In the genomic region with DNA sequence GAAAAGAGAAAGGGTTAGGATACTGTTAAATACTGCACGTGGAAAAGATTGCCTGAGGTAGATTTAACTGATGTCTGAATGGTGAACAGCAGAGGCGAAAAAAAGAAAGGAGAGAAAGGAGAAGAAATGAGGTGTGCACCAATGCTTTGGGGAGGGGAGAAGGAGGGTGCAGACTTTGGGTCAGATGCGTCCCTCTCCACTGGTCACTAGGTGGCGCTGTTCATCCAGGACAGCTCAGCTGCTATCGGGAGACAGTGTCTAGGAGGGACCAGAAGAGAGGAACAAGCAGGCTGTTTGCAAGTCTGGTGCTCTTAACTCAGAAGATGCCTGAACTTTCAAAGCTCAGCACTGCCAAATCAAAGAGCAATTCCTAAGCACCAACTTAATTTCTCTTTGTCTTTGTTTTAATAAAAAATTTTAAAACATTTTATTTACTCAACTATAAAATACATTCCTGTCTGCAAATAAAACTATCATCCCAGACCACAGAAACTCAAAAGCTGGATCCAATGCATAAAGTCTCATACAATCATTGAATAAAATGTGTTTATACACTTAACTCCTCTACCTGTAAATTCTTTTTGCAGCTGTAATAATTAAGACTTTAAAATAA, we compare ENCODE assay signal across 8 cellular contexts.
DNase-seq lines count a peak whose midpoint lies in the region; TF ChIP-seq lines count a peak whose summit lies in the region.

No MANE protein-coding gene starts in this region.

- no peak overlapping the region for H3K27ac ChIP-seq in HEK293 (ENCODE audit: extremely low read depth, low read depth, low read length)

- peak; percentile 94 for TF ChIP-seq CTCF in HEK293 (tag by site-specific recombination; IDR thresholded peaks at IDR 0.05)
- peak; percentile 92 for TF ChIP-seq CTCF in astrocyte of the cerebellum (IDR thresholded peaks at IDR 0.05; ENCODE audit: low read depth, low read length, missing control alignments)

- DNase-seq in SIG-M5 treated with dmso at 0.1 percent for 504 hours (lab: John Stamatoyannopoulos, UW; ENCODE audit: unreplicated experiment) (peak; percentile 60), SIG-M5 (lab: John Stamatoyannopoulos, UW) (no peak), NAMALWA (ENCODE audit: low spot score) (peak; percentile 89), SK-MEL-5 (ENCODE audit: low read depth, low spot score) (peak; percentile 87), astrocyte of the cerebellum (ENCODE audit: low read depth) (peak; percentile 50), iPS DF 4.7 (ENCODE audit: extremely low read depth, low spot score) (peak; percentile 71), smooth muscle cell of the brain vasculature (ENCODE audit: low read depth, low spot score) (peak; percentile 28)

- no peak overlapping the region for H3K4me3 ChIP-seq in HEK293 (ENCODE audit: low read depth, low read length)
- no peak overlapping the region for H3K4me3 ChIP-seq in astrocyte of the cerebellum (ENCODE audit: low read depth, low read length)

- in situ Hi-C loops in SK-MEL-5 (cut with HindIII; ENCODE audit: low pct_unique_long_range_greater_than_20kb, low sequenced_read_pairs) (no loop called here), astrocyte of the cerebellum (cut with HindIII; ENCODE audit: low sequenced_read_pairs) (no loop called here)

- POLR2A ChIA-PET in HEK293 (lab: Yijun Ruan, JAX), result no interaction called here

- H3K4me1 ChIP-seq in HEK293 (ENCODE audit: control insufficient read depth, insufficient read depth, low read length), result no peaks in the 10 kb centered on the region

- no peaks in the 10 kb centered on the region for H3K9me3 ChIP-seq in HEK293 (ENCODE audit: control insufficient read depth, insufficient read depth, low read depth, low read length)

- CTCF ChIA-PET in HEK293 (lab: Yijun Ruan, JAX), result interaction anchor here (0.5 to 10.8 kb wide), 67 partner anchors 12 to 1742 kb away, joined by 3 to 213 read pairs (median 5); partner anchors contain the start of gene TCTN3

- no peaks in the 10 kb centered on the region for H3K36me3 ChIP-seq in HEK293 (ENCODE audit: control insufficient read depth in 2 of 2, insufficient read depth in 1 of 2, low read length in 2 of 2)

TF ChIP-seq in HEK293, 187 proteins besides CTCF, POLR2A, EP300 and RAD21:
- TF ChIP-seq, protein P1, sequence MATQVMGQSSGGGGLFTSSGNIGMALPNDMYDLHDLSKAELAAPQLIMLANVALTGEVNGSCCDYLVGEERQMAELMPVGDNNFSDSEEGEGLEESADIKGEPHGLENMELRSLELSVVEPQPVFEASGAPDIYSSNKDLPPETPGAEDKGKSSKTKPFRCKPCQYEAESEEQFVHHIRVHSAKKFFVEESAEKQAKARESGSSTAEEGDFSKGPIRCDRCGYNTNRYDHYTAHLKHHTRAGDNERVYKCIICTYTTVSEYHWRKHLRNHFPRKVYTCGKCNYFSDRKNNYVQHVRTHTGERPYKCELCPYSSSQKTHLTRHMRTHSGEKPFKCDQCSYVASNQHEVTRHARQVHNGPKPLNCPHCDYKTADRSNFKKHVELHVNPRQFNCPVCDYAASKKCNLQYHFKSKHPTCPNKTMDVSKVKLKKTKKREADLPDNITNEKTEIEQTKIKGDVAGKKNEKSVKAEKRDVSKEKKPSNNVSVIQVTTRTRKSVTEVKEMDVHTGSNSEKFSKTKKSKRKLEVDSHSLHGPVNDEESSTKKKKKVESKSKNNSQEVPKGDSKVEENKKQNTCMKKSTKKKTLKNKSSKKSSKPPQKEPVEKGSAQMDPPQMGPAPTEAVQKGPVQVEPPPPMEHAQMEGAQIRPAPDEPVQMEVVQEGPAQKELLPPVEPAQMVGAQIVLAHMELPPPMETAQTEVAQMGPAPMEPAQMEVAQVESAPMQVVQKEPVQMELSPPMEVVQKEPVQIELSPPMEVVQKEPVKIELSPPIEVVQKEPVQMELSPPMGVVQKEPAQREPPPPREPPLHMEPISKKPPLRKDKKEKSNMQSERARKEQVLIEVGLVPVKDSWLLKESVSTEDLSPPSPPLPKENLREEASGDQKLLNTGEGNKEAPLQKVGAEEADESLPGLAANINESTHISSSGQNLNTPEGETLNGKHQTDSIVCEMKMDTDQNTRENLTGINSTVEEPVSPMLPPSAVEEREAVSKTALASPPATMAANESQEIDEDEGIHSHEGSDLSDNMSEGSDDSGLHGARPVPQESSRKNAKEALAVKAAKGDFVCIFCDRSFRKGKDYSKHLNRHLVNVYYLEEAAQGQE (tag by site-specific recombination; IDR thresholded peaks at IDR 0.05), result peak; percentile 40; the same call in 1 of the 2 replicates
- TF ChIP-seq ZNF654 (tag by site-specific recombination; IDR thresholded peaks at IDR 0.05; ENCODE audit: low read depth), result peak; percentile 100
- TF ChIP-seq ZNF600 (tag by site-specific recombination; IDR thresholded peaks at IDR 0.05), result peak; percentile 25; the same call in 1 of the 2 replicates
- TF ChIP-seq GFI1B (tag by site-specific recombination; IDR thresholded peaks at IDR 0.05), result no peak
- TF ChIP-seq ZNF2 (tag by site-specific recombination; IDR thresholded peaks at IDR 0.05), result peak; percentile 99
- TF ChIP-seq PRDM1 (tag by site-specific recombination; IDR thresholded peaks at IDR 0.05), result peak; percentile 84
- no peak for TF ChIP-seq ZBTB1 (tag by site-specific recombination; IDR thresholded peaks at IDR 0.05)
- TF ChIP-seq, protein P2, sequence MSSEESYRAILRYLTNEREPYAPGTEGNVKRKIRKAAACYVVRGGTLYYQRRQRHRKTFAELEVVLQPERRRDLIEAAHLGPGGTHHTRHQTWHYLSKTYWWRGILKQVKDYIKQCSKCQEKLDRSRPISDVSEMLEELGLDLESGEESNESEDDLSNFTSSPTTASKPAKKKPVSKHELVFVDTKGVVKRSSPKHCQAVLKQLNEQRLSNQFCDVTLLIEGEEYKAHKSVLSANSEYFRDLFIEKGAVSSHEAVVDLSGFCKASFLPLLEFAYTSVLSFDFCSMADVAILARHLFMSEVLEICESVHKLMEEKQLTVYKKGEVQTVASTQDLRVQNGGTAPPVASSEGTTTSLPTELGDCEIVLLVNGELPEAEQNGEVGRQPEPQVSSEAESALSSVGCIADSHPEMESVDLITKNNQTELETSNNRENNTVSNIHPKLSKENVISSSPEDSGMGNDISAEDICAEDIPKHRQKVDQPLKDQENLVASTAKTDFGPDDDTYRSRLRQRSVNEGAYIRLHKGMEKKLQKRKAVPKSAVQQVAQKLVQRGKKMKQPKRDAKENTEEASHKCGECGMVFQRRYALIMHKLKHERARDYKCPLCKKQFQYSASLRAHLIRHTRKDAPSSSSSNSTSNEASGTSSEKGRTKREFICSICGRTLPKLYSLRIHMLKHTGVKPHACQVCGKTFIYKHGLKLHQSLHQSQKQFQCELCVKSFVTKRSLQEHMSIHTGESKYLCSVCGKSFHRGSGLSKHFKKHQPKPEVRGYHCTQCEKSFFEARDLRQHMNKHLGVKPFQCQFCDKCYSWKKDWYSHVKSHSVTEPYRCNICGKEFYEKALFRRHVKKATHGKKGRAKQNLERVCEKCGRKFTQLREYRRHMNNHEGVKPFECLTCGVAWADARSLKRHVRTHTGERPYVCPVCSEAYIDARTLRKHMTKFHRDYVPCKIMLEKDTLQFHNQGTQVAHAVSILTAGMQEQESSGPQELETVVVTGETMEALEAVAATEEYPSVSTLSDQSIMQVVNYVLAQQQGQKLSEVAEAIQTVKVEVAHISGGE (tag by site-specific recombination; conservative IDR thresholded peaks at IDR 0.05; ENCODE audit: low read depth), result no peak
- TF ChIP-seq ZIC2 (tag by site-specific recombination; IDR thresholded peaks at IDR 0.05), result no peak
- TF ChIP-seq ZNF660 (tag by site-specific recombination; IDR thresholded peaks at IDR 0.05), result peak; percentile 23; the same call in 1 of the 2 replicates
- TF ChIP-seq ZBTB17 (tag by site-specific recombination; IDR thresholded peaks at IDR 0.05), result peak; percentile 37; the same call in 1 of the 2 replicates
- TF ChIP-seq, protein P3, sequence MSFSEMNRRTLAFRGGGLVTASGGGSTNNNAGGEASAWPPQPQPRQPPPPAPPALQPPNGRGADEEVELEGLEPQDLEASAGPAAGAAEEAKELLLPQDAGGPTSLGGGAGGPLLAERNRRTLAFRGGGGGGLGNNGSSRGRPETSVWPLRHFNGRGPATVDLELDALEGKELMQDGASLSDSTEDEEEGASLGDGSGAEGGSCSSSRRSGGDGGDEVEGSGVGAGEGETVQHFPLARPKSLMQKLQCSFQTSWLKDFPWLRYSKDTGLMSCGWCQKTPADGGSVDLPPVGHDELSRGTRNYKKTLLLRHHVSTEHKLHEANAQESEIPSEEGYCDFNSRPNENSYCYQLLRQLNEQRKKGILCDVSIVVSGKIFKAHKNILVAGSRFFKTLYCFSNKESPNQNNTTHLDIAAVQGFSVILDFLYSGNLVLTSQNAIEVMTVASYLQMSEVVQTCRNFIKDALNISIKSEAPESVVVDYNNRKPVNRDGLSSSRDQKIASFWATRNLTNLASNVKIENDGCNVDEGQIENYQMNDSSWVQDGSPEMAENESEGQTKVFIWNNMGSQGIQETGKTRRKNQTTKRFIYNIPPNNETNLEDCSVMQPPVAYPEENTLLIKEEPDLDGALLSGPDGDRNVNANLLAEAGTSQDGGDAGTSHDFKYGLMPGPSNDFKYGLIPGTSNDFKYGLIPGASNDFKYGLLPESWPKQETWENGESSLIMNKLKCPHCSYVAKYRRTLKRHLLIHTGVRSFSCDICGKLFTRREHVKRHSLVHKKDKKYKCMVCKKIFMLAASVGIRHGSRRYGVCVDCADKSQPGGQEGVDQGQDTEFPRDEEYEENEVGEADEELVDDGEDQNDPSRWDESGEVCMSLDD (tag by site-specific recombination; IDR thresholded peaks at IDR 0.05), result no peak
- TF ChIP-seq ZNF114 (tag by site-specific recombination; IDR thresholded peaks at IDR 0.05), result no peak
- TF ChIP-seq PATZ1 (tag by site-specific recombination; IDR thresholded peaks at IDR 0.05), result 0 out of 2 replicates have a peak, but pooled peaks have one; percentile 19
